ENCODE assay signal across 3 cellular contexts in genomic region chr13:21798181-21798580, GRCh38.
"Had no signal": no experiment of that assay in that cellular context is flagged by ENCODE, and none has a peak within 500 bp of the region (broad histone marks: within the 10 kb centered on the region; RNA-seq: fewer than 3 reads in every experiment).

No MANE protein-coding gene starts in this region.

- DNase-seq: GDM1, GF-D8 had no signal

- ATAC-seq: GM12878 had no signal

- H3K4me3 ChIP-seq: GM12878 had no signal
